ENCODE assay signal across 15 cellular contexts in the genomic region with DNA sequence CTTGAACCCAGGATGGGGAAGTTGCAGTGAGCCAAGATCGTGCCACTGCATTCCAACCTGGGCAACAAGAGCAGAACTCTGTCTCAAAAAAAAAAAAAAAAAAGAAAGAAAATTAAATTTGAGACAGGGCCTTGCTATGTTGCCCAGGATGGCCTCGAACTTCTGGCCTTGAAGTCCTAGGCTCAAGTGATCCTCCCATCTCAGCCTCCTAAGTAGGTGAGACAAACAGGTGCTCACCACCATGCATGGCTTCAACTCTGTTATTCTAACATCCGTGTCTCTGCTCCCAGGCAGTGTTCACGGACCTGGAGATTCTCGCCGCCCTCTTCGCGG. TPM values are rescaled to one million over a fixed set of nuclear protein-coding genes. Genes with fewer than 3 reads are reported as not detected.
DNase-seq lines count a peak whose midpoint lies in the region; ATAC-seq, FAIRE-seq and TF ChIP-seq lines count a peak whose summit lies in the region.
"Had no signal": no experiment of that assay in that cellular context is flagged by ENCODE, and none has a peak within 500 bp of the region (broad histone marks: within the 10 kb centered on the region; RNA-seq: fewer than 3 reads in every experiment).

No MANE protein-coding gene starts in this region.

- H3K27ac ChIP-seq in HCT116 (ENCODE audit: low read depth, low read length), result no peak overlapping the region
- H3K27ac ChIP-seq in K562 (ENCODE audit: extremely low read depth, low read depth, low read length), result no peak overlapping the region
- H3K27ac ChIP-seq in neural progenitor cell, result no peak overlapping the region
- H3K27ac ChIP-seq: colonic mucosa, vagina had no signal

- in situ Hi-C loops in K562 (cut with MboI), result no loop called here

- H3F3A ChIP-seq in neural progenitor cell (ENCODE audit: low read depth), result peaks cover 6% of the 10 kb centered on the region

- FAIRE-seq in K562 (lab: Jason Lieb, UNC), result no peak

- H3K9me1 ChIP-seq in K562 (ENCODE audit: control insufficient read depth, insufficient read depth, low read length), result peaks cover 5% of the 10 kb centered on the region

- no peak for TF ChIP-seq CTCF in CD14-positive monocyte (IDR thresholded peaks at IDR 0.05)
- TF ChIP-seq CTCF in HCT116 (IDR thresholded peaks at IDR 0.05 in 2 of 3, conservative IDR thresholded peaks at IDR 0.05 in 1 of 3; ENCODE audit: borderline replicate concordance in 1 of 3, insufficient read depth in 1 of 3, low read depth in 2 of 3, low read length in 2 of 3), result no peak
- no peak for TF ChIP-seq CTCF in K562 (IDR thresholded peaks at IDR 0.05 in 2 of 3, conservative IDR thresholded peaks at IDR 0.05 in 1 of 3; ENCODE audit: insufficient read depth in 2 of 3, low read depth in 1 of 3, low read length in 3 of 3)
- no peak for TF ChIP-seq CTCF in neural progenitor cell (IDR thresholded peaks at IDR 0.05)

- no peaks in the 10 kb centered on the region for H3K79me2 ChIP-seq in HCT116 (ENCODE audit: insufficient read depth, low read length)
- H3K79me2 ChIP-seq in K562 (ENCODE audit: control insufficient read depth, insufficient read depth, low read length), result no peaks in the 10 kb centered on the region
- H3K79me2 ChIP-seq in neural progenitor cell (ENCODE audit: low read depth), result no peaks in the 10 kb centered on the region

- H2AFZ ChIP-seq in HCT116 (ENCODE audit: low read depth, low read length, poor library complexity, severe bottlenecking) (no peak overlapping the region), K562 (ENCODE audit: low read depth, low read length) (no peak overlapping the region), neural progenitor cell (replicated peaks) (no peak overlapping the region)

- H3K9me2 ChIP-seq in HCT116 (ENCODE audit: insufficient read depth), result no peaks in the 10 kb centered on the region

- H3K9me3 ChIP-seq in HCT116 (ENCODE audit: control insufficient read depth in 1 of 2, insufficient read depth in 1 of 2, low read depth in 1 of 2, low read length in 2 of 2), result no peaks in the 10 kb centered on the region
- H3K9me3 ChIP-seq in K562 (replicated peaks; ENCODE audit: control insufficient read depth, insufficient read depth, low read depth, low read length), result no peaks in the 10 kb centered on the region
- H3K9me3 ChIP-seq in neural progenitor cell (ENCODE audit: low read depth), result no peaks in the 10 kb centered on the region
- H3K9me3 ChIP-seq: colonic mucosa, vagina had no signal

- H4K20me1 ChIP-seq in HCT116 (ENCODE audit: insufficient read depth) (no peaks in the 10 kb centered on the region), K562 (replicated peaks; ENCODE audit: control insufficient read depth, insufficient read depth, low read length) (peaks cover 6% of the 10 kb centered on the region), neural progenitor cell (ENCODE audit: low read depth) (no peaks in the 10 kb centered on the region)

- no peaks in the 10 kb centered on the region for H3K27me3 ChIP-seq in HCT116 (ENCODE audit: insufficient read depth, low read length)
- H3K27me3 ChIP-seq in K562 (ENCODE audit: control insufficient read depth in 2 of 2, insufficient read depth in 2 of 2, low read length in 2 of 2), result no peaks in the 10 kb centered on the region
- peaks cover 11% of the 10 kb centered on the region for H3K27me3 ChIP-seq in neural progenitor cell
- H3K27me3 ChIP-seq: colonic mucosa, vagina had no signal

- BruUV-seq in HCT116 (replicated peaks; lab: Mats Ljungman, UMichigan) (no TSS peak), K562 (replicated peaks; lab: Mats Ljungman, UMichigan) (no TSS peak)

- H3K27me3 Mint-ChIP-seq in CD14-positive monocyte (ENCODE audit: low read depth in 3 of 3) (peaks cover 5 to 13% (median 13%) of the 10 kb centered on the region in 3 donors), neural progenitor cell (ENCODE audit: insufficient read depth, low read depth) (no peaks in the 10 kb centered on the region)
- H3K27me3 Mint-ChIP-seq: stimulated activated naive CD8-positive, alpha-beta T cell treated with anti-CD3 and anti-CD28 coated beads, Interleukin-15, Interleukin-2, amounts not matched to agents 100 ng/mL and 50 ng/mL, for 24 hours had no signal

- H3K4me1 ChIP-seq in HCT116 (ENCODE audit: control insufficient read depth in 1 of 2, insufficient read depth in 2 of 2, low read length in 2 of 2) (peaks cover 7 to 13% of the 10 kb centered on the region in 2 experiments), K562 (replicated peaks in 1 of 2; ENCODE audit: control insufficient read depth in 2 of 2, insufficient read depth in 2 of 2, low read length in 2 of 2) (peaks cover 14 to 33% of the 10 kb centered on the region in 2 experiments; a peak in 4 of 5 replicates), neural progenitor cell (peaks cover 3% of the 10 kb centered on the region)
- H3K4me1 ChIP-seq: colonic mucosa had no signal

- RAD21 ChIA-PET in HCT116 (lab: Charles Lee; ENCODE audit: low non-redundant PET in 1 of 2, low total read pairs in 2 of 2, uncharacterized antibody in 2 of 2, unreplicated experiment in 2 of 2), result no interaction called here

- TF ChIP-seq POLR2A in HCT116 (IDR thresholded peaks at IDR 0.05; ENCODE audit: borderline replicate concordance, extremely low read depth, insufficient read depth, insufficient read length), result no peak
- no peak for TF ChIP-seq POLR2A in K562 (conservative IDR thresholded peaks at IDR 0.05)

- no peak overlapping the region for H3K9ac ChIP-seq in HCT116 (ENCODE audit: low read length)
- H3K9ac ChIP-seq in K562 (ENCODE audit: insufficient read depth in 1 of 2, low read depth in 2 of 2, low read length in 2 of 2), result no peak overlapping the region
- H3K9ac ChIP-seq in neural progenitor cell, result no peak overlapping the region

- H3K4me1 Mint-ChIP-seq in CD14-positive monocyte (peaks cover 10% of the 10 kb centered on the region), neural progenitor cell (peaks cover 11% of the 10 kb centered on the region)

- intact Hi-C loops in CD14-positive monocyte (cut with micrococcal nuclease), result loop anchor here (1.0 to 5.0 kb wide), 2 partner anchors 106 to 107 kb away; a partner anchor contains a TSS
- intact Hi-C loops in HCT116 (cut with micrococcal nuclease), result no loop called here
- intact Hi-C loops in K562 (cut with micrococcal nuclease), result no loop called here
- intact Hi-C loops in sciatic nerve (cut with DNase I), result no loop called here

- no peak overlapping the region for H3K4me3 ChIP-seq in HCT116 (replicated peaks in 1 of 2; ENCODE audit: low read depth in 1 of 2, low read length in 2 of 2)
- no peak overlapping the region for H3K4me3 ChIP-seq in K562
- no peak overlapping the region for H3K4me3 ChIP-seq in neural progenitor cell

- CTCF ChIA-PET in HCT116 (lab: Charles Lee), result no interaction called here
- CTCF ChIA-PET in K562 (lab: Yijun Ruan, JAX; ENCODE audit: low intra/inter-chr PET ratio), result no interaction called here

- no peak for DNase-seq in CD14-positive monocyte (ENCODE audit: low spot score)
- no peak for DNase-seq in HCT116 (ENCODE audit: low read depth, low spot score)
- no peak for DNase-seq in K562 (ENCODE audit: extremely low read depth in 1 of 4, low spot score in 3 of 4)
- no peak for DNase-seq in neural progenitor cell (ENCODE audit: low spot score)
- no peak for DNase-seq in dermis blood vessel endothelial cell
- DNase-seq in sciatic nerve (ENCODE audit: low spot score), result no peak
- no peak for DNase-seq in NCI-H524 treated with DMSO at 0.1 percent for 48 hours (lab: John Stamatoyannopoulos, UW)
- DNase-seq: COR-L47, NCI-H1930, NCI-H446 treated with DMSO at 0.1 percent for 48 hours had no signal

- H3K4me3 Mint-ChIP-seq in CD14-positive monocyte, result no peak overlapping the region
- peak overlapping the region; percentile 70 for H3K4me3 Mint-ChIP-seq in neural progenitor cell
- H3K4me3 Mint-ChIP-seq: stimulated activated naive CD8-positive, alpha-beta T cell treated with anti-CD3 and anti-CD28 coated beads, Interleukin-15, Interleukin-2, amounts not matched to agents 100 ng/mL and 50 ng/mL, for 24 hours had no signal

- H3K4me2 ChIP-seq in HCT116 (ENCODE audit: low read length), result peak overlapping the region; percentile 26; the same call in 1 of the 2 replicates
- H3K4me2 ChIP-seq in K562 (ENCODE audit: insufficient read depth, low read length), result no peak overlapping the region
- H3K4me2 ChIP-seq in neural progenitor cell, result no peak overlapping the region

- H3K27ac Mint-ChIP-seq in CD14-positive monocyte (peak overlapping the region in 4 of 7 donors; percentile 45 to 83 (median 80)), neural progenitor cell (no peak overlapping the region)
- H3K27ac Mint-ChIP-seq: stimulated activated naive CD8-positive, alpha-beta T cell treated with anti-CD3 and anti-CD28 coated beads, Interleukin-15, Interleukin-2, amounts not matched to agents 100 ng/mL and 50 ng/mL, for 24 hours had no signal

- POLR2A ChIA-PET in HCT116 (lab: Charles Lee) (no interaction called here), K562 (lab: Yijun Ruan, JAX) (interaction anchor here (0.7 to 1.7 kb wide), 2 partner anchors 9 to 15 kb away, joined by 3 read pairs; no protein-coding TSS in a partner anchor)

- TF ChIP-seq RAD21 in HCT116 (IDR thresholded peaks at IDR 0.05; ENCODE audit: low read depth) (no peak), K562 (CRISPR knock-in tag; conservative IDR thresholded peaks at IDR 0.05 in 1 of 2, IDR thresholded peaks at IDR 0.05 in 1 of 2) (no peak)

- H3K36me3 ChIP-seq in HCT116 (ENCODE audit: control insufficient read depth in 1 of 2, insufficient read depth in 2 of 2, low read length in 2 of 2) (peaks cover 6 to 13% of the 10 kb centered on the region in 2 experiments), K562 (ENCODE audit: control insufficient read depth, insufficient read depth, low read length) (peaks cover 67% of the 10 kb centered on the region; the same call in 2 of the 3 replicates), neural progenitor cell (no peaks in the 10 kb centered on the region)
- H3K36me3 ChIP-seq: colonic mucosa had no signal

- H3K36me3 Mint-ChIP-seq in CD14-positive monocyte (peaks cover 21 to 52% of the 10 kb centered on the region in 2 donors), neural progenitor cell (peaks cover 1% of the 10 kb centered on the region)

- TF ChIP-seq EP300 in K562 (IDR thresholded peaks at IDR 0.05; ENCODE audit: low read length), result no peak

- WGBS in K562 (ENCODE audit: insufficient coverage, low coverage, missing lambda C conversion rate), result 29% methylated on average over 8 of the region's 8 CpGs

- 0 out of 2 replicates have a peak, but pooled peaks have one; percentile 2 for ATAC-seq in HCT116
- ATAC-seq in K562, result no peak
- no peak for ATAC-seq in HG03095 (IDR thresholded peaks at IDR 0.05; ENCODE audit: unreplicated experiment)
- ATAC-seq in sciatic nerve, result no peak

- H3K9me3 Mint-ChIP-seq in CD14-positive monocyte (peaks cover 0 to 3% (median 0%) of the 10 kb centered on the region in 7 donors), neural progenitor cell (no peaks in the 10 kb centered on the region)
- H3K9me3 Mint-ChIP-seq: stimulated activated naive CD8-positive, alpha-beta T cell treated with anti-CD3 and anti-CD28 coated beads, Interleukin-15, Interleukin-2, amounts not matched to agents 100 ng/mL and 50 ng/mL, for 24 hours had no signal

RNA-seq across cellular contexts. Expression of a gene that starts 40.3 kb away (rescaled TPM):
- 1 to 10 TPM; 4.7 to 5.8 TPM for polyA plus RNA-seq in CD14-positive monocyte
- total RNA-seq in HCT116 (2021; ENCODE audit: unreplicated experiment), result 33.7 TPM
- 23.3 and 25.2 TPM in 2 replicates for polyA plus RNA-seq in HCT116 (2012)
- total RNA-seq in K562 (2011; cell fraction: chromatin; rRNA removed; ENCODE audit: low replicate concordance), result 30.8 and 75.5 TPM in 2 replicates
- 29.5 and 33.3 TPM in 2 replicates for total RNA-seq in K562 (2011; cell fraction: nucleolus; rRNA removed)
- 27.9 and 30.0 TPM in 2 replicates for total RNA-seq in K562 (2011; cell fraction: nucleoplasm; rRNA removed)
- 4.2 and 4.7 TPM in 2 replicates for total RNA-seq in K562 (2014; rRNA removed)
- total RNA-seq in K562 (2014; rRNA removed; fragmentation: Illumina TruSeq; extraction: Trizol), result 3.2 and 3.6 TPM in 2 replicates
- 4.6 and 5.1 TPM in 2 replicates for total RNA-seq in K562 (2015; rRNA removed; fragmentation: Illumina TruSeq; extraction: Trizol)
- 25.5 and 26.9 TPM in 2 replicates for total RNA-seq in K562 (2021)
- 6.0 and 7.6 TPM in 2 replicates for polyA plus RNA-seq in K562 (2011; rRNA removed)
- 7.1 and 9.9 TPM in 2 replicates for polyA plus RNA-seq in K562 (2011; cell fraction: cytosol; rRNA removed)
- polyA plus RNA-seq in K562 (2011; cell fraction: nucleus; rRNA removed), result 16.4 and 26.9 TPM in 2 replicates
- polyA plus RNA-seq in K562 (2012), result 12.3 and 18.3 TPM in 2 replicates
- 15.1 and 16.5 TPM in 2 replicates for polyA plus RNA-seq in K562 (2014; fragmentation: Illumina TruSeq; extraction: Trizol)
- under 1 TPM; 0.66 to 0.68 TPM for polyA plus RNA-seq in K562 (2014; fragmentation: Nextera tagmentation; extraction: Ambion mirVana)
- polyA plus RNA-seq in K562 (2014; rRNA removed), result 14.2 and 14.3 TPM in 2 replicates
- polyA minus RNA-seq in K562 (2011; rRNA and poly(A)+ RNA removed), result 4.5 and 7.0 TPM in 2 replicates
- 14.0 and 20.1 TPM in 2 replicates for polyA minus RNA-seq in K562 (2011; cell fraction: cytosol; rRNA and poly(A)+ RNA removed)
- polyA minus RNA-seq in K562 (2011; cell fraction: nucleus; rRNA and poly(A)+ RNA removed), result 8.8 and 9.9 TPM in 2 replicates
- total RNA-seq in neural progenitor cell (ENCODE audit: low replicate concordance), result 0.37 and 1.5 TPM in 2 replicates
- total RNA-seq in dermis blood vessel endothelial cell, result 2.2 and 5.3 TPM in 2 replicates
- total RNA-seq in sciatic nerve, result 11.0 TPM

RNA-seq across cellular contexts. Expression of a gene that starts 42.5 kb away (rescaled TPM):
- polyA plus RNA-seq in CD14-positive monocyte, result 10 to 100 TPM; 26.0 to 32.6 TPM
- total RNA-seq in HCT116 (2021; ENCODE audit: unreplicated experiment), result 75.2 TPM
- 64.7 and 101 TPM in 2 replicates for polyA plus RNA-seq in HCT116 (2012)
- 50.9 and 183 TPM in 2 replicates for total RNA-seq in K562 (2011; cell fraction: chromatin; rRNA removed; ENCODE audit: low replicate concordance)
- total RNA-seq in K562 (2011; cell fraction: nucleolus; rRNA removed), result 102 and 110 TPM in 2 replicates
- 55.9 and 62.1 TPM in 2 replicates for total RNA-seq in K562 (2011; cell fraction: nucleoplasm; rRNA removed)
- total RNA-seq in K562 (2014; rRNA removed), result 78.3 and 99.2 TPM in 2 replicates
- total RNA-seq in K562 (2014; rRNA removed; fragmentation: Illumina TruSeq; extraction: Trizol), result 52.7 and 64.4 TPM in 2 replicates
- 81.5 and 82.9 TPM in 2 replicates for total RNA-seq in K562 (2015; rRNA removed; fragmentation: Illumina TruSeq; extraction: Trizol)
- 95.6 and 96.4 TPM in 2 replicates for total RNA-seq in K562 (2021)
- 62.6 and 72.0 TPM in 2 replicates for polyA plus RNA-seq in K562 (2011; rRNA removed)
- 55.6 and 109 TPM in 2 replicates for polyA plus RNA-seq in K562 (2011; cell fraction: cytosol; rRNA removed)
- 51.7 and 82.4 TPM in 2 replicates for polyA plus RNA-seq in K562 (2011; cell fraction: nucleus; rRNA removed)
- polyA plus RNA-seq in K562 (2012), result 62.6 and 63.7 TPM in 2 replicates
- polyA plus RNA-seq in K562 (2014; fragmentation: Illumina TruSeq; extraction: Trizol), result 56.1 and 61.8 TPM in 2 replicates
- polyA plus RNA-seq in K562 (2014; fragmentation: Nextera tagmentation; extraction: Ambion mirVana), result 1 to 10 TPM; 2.1 to 8.3 TPM
- polyA plus RNA-seq in K562 (2014; rRNA removed), result 64.3 and 67.5 TPM in 2 replicates
- polyA minus RNA-seq in K562 (2011; rRNA and poly(A)+ RNA removed), result 54.1 and 87.9 TPM in 2 replicates
- 50.6 and 75.7 TPM in 2 replicates for polyA minus RNA-seq in K562 (2011; cell fraction: cytosol; rRNA and poly(A)+ RNA removed)
- polyA minus RNA-seq in K562 (2011; cell fraction: nucleus; rRNA and poly(A)+ RNA removed), result 28.0 and 39.2 TPM in 2 replicates
- total RNA-seq in neural progenitor cell (ENCODE audit: low replicate concordance), result 25.2 and 41.7 TPM in 2 replicates
- total RNA-seq in dermis blood vessel endothelial cell, result 125 and 147 TPM in 2 replicates
- 63.9 TPM for total RNA-seq in sciatic nerve

RNA-seq across cellular contexts. Expression of a gene that starts 56.6 kb away (rescaled TPM):
- polyA plus RNA-seq in CD14-positive monocyte, result under 1 TPM; 0.18 to 0.46 TPM
- total RNA-seq in HCT116 (2021; ENCODE audit: unreplicated experiment), result 4.4 TPM
- polyA plus RNA-seq in HCT116 (2012), result 2.4 and 2.7 TPM in 2 replicates
- 0.48 and 1.0 TPM in 2 replicates for total RNA-seq in K562 (2011; cell fraction: chromatin; rRNA removed; ENCODE audit: low replicate concordance)
- 0.92 and 1.0 TPM in 2 replicates for total RNA-seq in K562 (2011; cell fraction: nucleolus; rRNA removed)
- 0.31 and 0.81 TPM in 2 replicates for total RNA-seq in K562 (2011; cell fraction: nucleoplasm; rRNA removed)
- 0.18 and 0.37 TPM in 2 replicates for total RNA-seq in K562 (2014; rRNA removed)
- total RNA-seq in K562 (2014; rRNA removed; fragmentation: Illumina TruSeq; extraction: Trizol), result 0.26 TPM in 1 of 2 replicates, not detected in the other
- total RNA-seq in K562 (2015; rRNA removed; fragmentation: Illumina TruSeq; extraction: Trizol), result 0.11 TPM in 1 of 2 replicates, not detected in the other
- 0.16 and 0.35 TPM in 2 replicates for total RNA-seq in K562 (2021)
- polyA plus RNA-seq in K562 (2011; rRNA removed), result 0.14 and 0.54 TPM in 2 replicates
- polyA plus RNA-seq in K562 (2011; cell fraction: cytosol; rRNA removed), result 0.19 and 1.3 TPM in 2 replicates
- polyA plus RNA-seq in K562 (2011; cell fraction: nucleus; rRNA removed), result 0.15 and 0.46 TPM in 2 replicates
- 0.12 and 0.25 TPM in 2 replicates for polyA plus RNA-seq in K562 (2012)
- polyA plus RNA-seq in K562 (2014; fragmentation: Illumina TruSeq; extraction: Trizol), result 0.17 TPM in 1 of 2 replicates, not detected in the other
- polyA plus RNA-seq in K562 (2014; fragmentation: Nextera tagmentation; extraction: Ambion mirVana), result under 1 TPM in 1 of 2 experiments, not detected in 1; 0.03 TPM
- 0.12 and 0.49 TPM in 2 replicates for polyA plus RNA-seq in K562 (2014; rRNA removed)
- polyA minus RNA-seq in K562 (2011; rRNA and poly(A)+ RNA removed), result 0.67 and 0.78 TPM in 2 replicates
- not detected in 2 replicates for polyA minus RNA-seq in K562 (2011; cell fraction: cytosol; rRNA and poly(A)+ RNA removed)
- polyA minus RNA-seq in K562 (2011; cell fraction: nucleus; rRNA and poly(A)+ RNA removed), result 0.27 and 0.44 TPM in 2 replicates
- 0.15 and 1.1 TPM in 2 replicates for total RNA-seq in neural progenitor cell (ENCODE audit: low replicate concordance)
- total RNA-seq in dermis blood vessel endothelial cell, result under 0.01 TPM in 1 of 2 replicates, not detected in the other
- total RNA-seq in sciatic nerve, result 0.53 TPM
- total RNA-seq: colonic mucosa, endothelial cell of umbilical vein had no signal
- polyA plus RNA-seq: endothelial cell of umbilical vein had no signal

RNA-seq across cellular contexts. Expression of a gene that starts 57.3 kb away (rescaled TPM):
- polyA plus RNA-seq in CD14-positive monocyte, result 10 to 100 TPM; 49.3 to 54.9 TPM
- total RNA-seq in HCT116 (2021; ENCODE audit: unreplicated experiment), result 260 TPM
- polyA plus RNA-seq in HCT116 (2012), result 336 and 355 TPM in 2 replicates
- total RNA-seq in K562 (2011; cell fraction: chromatin; rRNA removed; ENCODE audit: low replicate concordance), result 143 and 313 TPM in 2 replicates
- 204 and 248 TPM in 2 replicates for total RNA-seq in K562 (2011; cell fraction: nucleolus; rRNA removed)
- total RNA-seq in K562 (2011; cell fraction: nucleoplasm; rRNA removed), result 196 and 198 TPM in 2 replicates
- total RNA-seq in K562 (2014; rRNA removed), result 374 and 442 TPM in 2 replicates
- total RNA-seq in K562 (2014; rRNA removed; fragmentation: Illumina TruSeq; extraction: Trizol), result 92.4 and 108 TPM in 2 replicates
- total RNA-seq in K562 (2015; rRNA removed; fragmentation: Illumina TruSeq; extraction: Trizol), result 227 and 233 TPM in 2 replicates
- 220 and 242 TPM in 2 replicates for total RNA-seq in K562 (2021)
- 298 and 334 TPM in 2 replicates for polyA plus RNA-seq in K562 (2011; rRNA removed)
- 268 and 380 TPM in 2 replicates for polyA plus RNA-seq in K562 (2011; cell fraction: cytosol; rRNA removed)
- 1,074 and 1,365 TPM in 2 replicates for polyA plus RNA-seq in K562 (2011; cell fraction: nucleus; rRNA removed)
- 226 and 230 TPM in 2 replicates for polyA plus RNA-seq in K562 (2012)
- 188 and 265 TPM in 2 replicates for polyA plus RNA-seq in K562 (2014; fragmentation: Illumina TruSeq; extraction: Trizol)
- polyA plus RNA-seq in K562 (2014; fragmentation: Nextera tagmentation; extraction: Ambion mirVana), result 10 to 100 TPM in 1 of 2 experiments, 1 to 10 TPM in 1; 6.6 to 12.8 TPM
- polyA plus RNA-seq in K562 (2014; rRNA removed), result 481 and 538 TPM in 2 replicates
- polyA minus RNA-seq in K562 (2011; rRNA and poly(A)+ RNA removed), result 76.0 and 124 TPM in 2 replicates
- polyA minus RNA-seq in K562 (2011; cell fraction: cytosol; rRNA and poly(A)+ RNA removed), result 83.3 and 94.9 TPM in 2 replicates
- polyA minus RNA-seq in K562 (2011; cell fraction: nucleus; rRNA and poly(A)+ RNA removed), result 51.0 and 68.2 TPM in 2 replicates
- total RNA-seq in neural progenitor cell (ENCODE audit: low replicate concordance), result 142 and 211 TPM in 2 replicates
- 367 and 370 TPM in 2 replicates for total RNA-seq in dermis blood vessel endothelial cell
- 128 TPM for total RNA-seq in sciatic nerve

Comparison
In these comparisons a context has a peak if more than half of its experiments do, and no peak if none do; other contexts are left out.
1. intact Hi-C loops: an anchor here in CD14-positive monocyte (1.0 to 5.0 kb wide); none called in HCT116, K562 and sciatic nerve.